In the genomic region with DNA sequence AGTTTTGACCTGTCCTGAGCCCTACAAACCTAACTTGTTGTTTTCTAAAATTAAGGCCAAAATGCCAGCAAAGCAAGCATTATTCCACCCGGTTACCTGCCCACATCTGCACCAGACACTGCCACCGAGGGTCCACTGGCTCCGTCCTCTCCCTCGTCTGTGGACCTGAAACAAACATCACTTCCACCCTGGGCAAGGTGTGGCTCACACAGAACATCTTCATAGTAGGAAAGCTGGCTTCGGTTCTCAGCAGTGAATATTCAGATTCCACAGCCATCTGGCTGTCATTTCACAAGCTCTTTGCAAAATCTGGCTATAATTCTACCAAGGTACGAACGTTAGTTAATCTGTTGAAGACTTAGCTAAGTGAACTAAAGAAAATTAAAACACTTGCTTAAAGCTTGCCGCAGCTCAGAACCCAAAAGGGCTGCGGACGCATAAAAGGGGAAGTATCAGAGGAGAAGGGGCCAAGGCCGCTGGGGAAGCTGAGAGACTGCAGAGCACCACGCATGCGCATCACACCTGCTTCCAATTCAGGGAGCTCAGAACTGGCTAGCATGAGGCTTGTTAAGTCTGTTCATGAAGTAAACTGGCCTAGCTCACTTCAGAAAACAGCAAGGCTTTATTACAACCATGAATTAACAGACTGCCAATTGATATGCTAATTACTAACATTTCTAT, we compare ENCODE assay signal across 10 cellular contexts. TPM values are rescaled to one million over a fixed set of nuclear protein-coding genes. Genes with fewer than 3 reads are reported as not detected.
DNase-seq lines count a peak whose midpoint lies in the region; ATAC-seq and TF ChIP-seq lines count a peak whose summit lies in the region.
"Had no signal": no experiment of that assay in that cellular context is flagged by ENCODE, and none has a peak within 500 bp of the region (broad histone marks: within the 10 kb centered on the region; RNA-seq: fewer than 3 reads in every experiment).

No MANE protein-coding gene starts in this region.

- H4K20me1 ChIP-seq in BLaER1 treated with 17β-estradiol and CSF1 and Interleukin-3, amounts not matched to agents 10 nM and 100 nM: peaks cover 0 to 2% (median 0%) of the 10 kb centered on the region in 11 experiments; a peak in 2 of 22 replicates
- H4K20me1 ChIP-seq in Karpas-422 (ENCODE audit: insufficient read depth, low read depth, low read length): no peaks in the 10 kb centered on the region

- no peaks in the 10 kb centered on the region for H3K9me3 Mint-ChIP-seq in activated naive CD8-positive, alpha-beta T cell treated with anti-CD3 and anti-CD28 coated beads for 36 hours

- peak; percentile 95 for DNase-seq in Karpas-422
- peak; percentile 15 for DNase-seq in activated naive CD8-positive, alpha-beta T cell treated with anti-CD3 and anti-CD28 coated beads for 36 hours
- no peak for DNase-seq in NCI-H1694 treated with DMSO at 0.1 percent for 48 hours (lab: John Stamatoyannopoulos, UW)
- no peak for DNase-seq in ecto neural progenitor cell (ENCODE audit: low spot score)
- DNase-seq in erythroblast (lab: John Stamatoyannopoulos, UW): no peak
- no peak for DNase-seq in NCI-H345 treated with DMSO at 0.1 percent for 48 hours (lab: John Stamatoyannopoulos, UW; ENCODE audit: unreplicated experiment)
- DNase-seq: T1000 had no signal

- peak overlapping the region; percentile 62 to 85 (median 71) for H3K4me2 ChIP-seq in BLaER1 treated with 17β-estradiol and CSF1 and Interleukin-3, amounts not matched to agents 10 nM and 100 nM
- peak overlapping the region; percentile 68 for H3K4me2 ChIP-seq in Karpas-422 (ENCODE audit: low read depth, low read length, poor library complexity, severe bottlenecking)
- H3K4me2 ChIP-seq: KMS-11 had no signal

- no peak for TF ChIP-seq POLR2A in erythroblast (IDR thresholded peaks at IDR 0.05; ENCODE audit: low read length)

- H3K27me3 ChIP-seq in BLaER1 treated with 17β-estradiol and CSF1 and Interleukin-3, amounts not matched to agents 10 nM and 100 nM: no peaks in the 10 kb centered on the region
- H3K27me3 ChIP-seq in Karpas-422 (ENCODE audit: low read length): no peaks in the 10 kb centered on the region

- no peak overlapping the region for H3K27ac ChIP-seq in BLaER1 treated with 17β-estradiol and CSF1 and Interleukin-3, amounts not matched to agents 10 nM and 100 nM
- H3K27ac ChIP-seq in Karpas-422 (ENCODE audit: low read length): no peak overlapping the region
- H3K27ac ChIP-seq: KMS-11 had no signal

- H3K9me3 ChIP-seq in BLaER1 treated with 17β-estradiol and CSF1 and Interleukin-3, amounts not matched to agents 10 nM and 100 nM (replicated peaks in 1 of 11): peaks cover 0 to 5% (median 2%) of the 10 kb centered on the region in 11 experiments; a peak in 14 of 22 replicates
- no peaks in the 10 kb centered on the region for H3K9me3 ChIP-seq in Karpas-422 (ENCODE audit: low read length)

- H3K27me3 Mint-ChIP-seq in activated naive CD8-positive, alpha-beta T cell treated with anti-CD3 and anti-CD28 coated beads for 36 hours: no peaks in the 10 kb centered on the region

- H2AFZ ChIP-seq in Karpas-422 (ENCODE audit: low read length): peak overlapping the region; percentile 97

- H3K36me3 Mint-ChIP-seq in activated naive CD8-positive, alpha-beta T cell treated with anti-CD3 and anti-CD28 coated beads for 36 hours: no peaks in the 10 kb centered on the region

- no peaks in the 10 kb centered on the region for H3K79me2 ChIP-seq in Karpas-422 (ENCODE audit: low read length)

- H3K4me1 Mint-ChIP-seq in activated naive CD8-positive, alpha-beta T cell treated with anti-CD3 and anti-CD28 coated beads for 36 hours: peaks cover 7% of the 10 kb centered on the region

- no peaks in the 10 kb centered on the region for H3K36me3 ChIP-seq in BLaER1 treated with 17β-estradiol and CSF1 and Interleukin-3, amounts not matched to agents 10 nM and 100 nM
- H3K36me3 ChIP-seq in Karpas-422 (ENCODE audit: insufficient read depth, low read length): no peaks in the 10 kb centered on the region

- H3K4me3 Mint-ChIP-seq in activated naive CD8-positive, alpha-beta T cell treated with anti-CD3 and anti-CD28 coated beads for 36 hours: no peak overlapping the region

- peak overlapping the region in 5 of 11 experiments; percentile 10 to 37 (median 28); a peak in 1 of 22 replicates for H3K9ac ChIP-seq in BLaER1 treated with 17β-estradiol and CSF1 and Interleukin-3, amounts not matched to agents 10 nM and 100 nM
- peak overlapping the region; percentile 53 for H3K9ac ChIP-seq in Karpas-422 (ENCODE audit: low read length)
- H3K9ac ChIP-seq: KMS-11 had no signal

- peaks cover 20 to 57% (median 46%) of the 10 kb centered on the region in 10 experiments for H3K4me1 ChIP-seq in BLaER1 treated with 17β-estradiol and CSF1 and Interleukin-3, amounts not matched to agents 10 nM and 100 nM
- H3K4me1 ChIP-seq in Karpas-422 (ENCODE audit: low read length): peaks cover 13% of the 10 kb centered on the region

- no peaks in the 10 kb centered on the region for H3K9me2 ChIP-seq in Karpas-422 (replicated peaks; ENCODE audit: insufficient read depth, low read length)

- ATAC-seq in GM19395 (IDR thresholded peaks at IDR 0.05; ENCODE audit: unreplicated experiment): peak; percentile 82

- H3K27ac Mint-ChIP-seq in activated naive CD8-positive, alpha-beta T cell treated with anti-CD3 and anti-CD28 coated beads for 36 hours: no peak overlapping the region

- no peak overlapping the region for H3K4me3 ChIP-seq in BLaER1 treated with 17β-estradiol and CSF1 and Interleukin-3, amounts not matched to agents 10 nM and 100 nM
- 0 out of 2 replicates have a peak overlapping the region, but pooled peaks have one; percentile 21 for H3K4me3 ChIP-seq in Karpas-422 (ENCODE audit: low read length)

RNA-seq across cellular contexts. Expression of a gene that starts 46.2 kb away (rescaled TPM):
- 0.87 and 1.7 TPM in 2 replicates for total RNA-seq in Karpas-422 (2014; rRNA removed; shearing (Covaris generic); ENCODE audit: low replicate concordance)
- under 1 TPM; 0.72 to 0.74 TPM for total RNA-seq in activated naive CD8-positive, alpha-beta T cell treated with anti-CD3 and anti-CD28 coated beads for 36 hours

Comparison
In these comparisons a context has a peak if more than half of its experiments do, and no peak if none do; other contexts are left out.
1. DNase-seq: peak in Karpas-422 (single experiment) and activated naive CD8-positive, alpha-beta T cell treated with anti-CD3 and anti-CD28 coated beads for 36 hours (single experiment); none in NCI-H1694 treated with DMSO at 0.1 percent for 48 hours (single experiment), ecto neural progenitor cell (single experiment), erythroblast (0 of 2) and NCI-H345 treated with DMSO at 0.1 percent for 48 hours (single experiment).